Comparison of ENCODE assay signal across 18 cellular contexts in genomic region chr2:239236808-239237205, GRCh38.
A peak's percentile ranks its signal among the peaks of the same experiment; 100 is the strongest.
DNase-seq lines count a peak whose midpoint lies in the region; ATAC-seq, FAIRE-seq and TF ChIP-seq lines count a peak whose summit lies in the region.
"Had no signal": no experiment of that assay in that cellular context is flagged by ENCODE, and none has a peak within 500 bp of the region (broad histone marks: within the 10 kb centered on the region; RNA-seq: fewer than 3 reads in every experiment).

No MANE protein-coding gene starts in this region.

- H3K9ac ChIP-seq in K562 (ENCODE audit: insufficient read depth in 1 of 2, low read depth in 2 of 2, low read length in 2 of 2): no peak overlapping the region; a peak in 1 of 4 replicates
- H3K9ac ChIP-seq: KMS-11 had no signal

- no peaks in the 10 kb centered on the region for H3K36me3 ChIP-seq in K562 (ENCODE audit: control insufficient read depth, insufficient read depth, low read length)
- H3K36me3 ChIP-seq: colonic mucosa, vagina had no signal

- peaks cover 16% of the 10 kb centered on the region for H4K20me1 ChIP-seq in K562 (replicated peaks; ENCODE audit: control insufficient read depth, insufficient read depth, low read length)

- intact Hi-C loops in K562 (cut with micrococcal nuclease): no loop called here

- H3K27me3 ChIP-seq in HL-60 (ENCODE audit: insufficient read depth, poor library complexity, severe bottlenecking) (no peaks in the 10 kb centered on the region), K562 (ENCODE audit: control insufficient read depth in 2 of 2, insufficient read depth in 2 of 2, low read length in 2 of 2) (no peaks in the 10 kb centered on the region)
- H3K27me3 ChIP-seq: colonic mucosa, vagina had no signal

- H3K4me3 Mint-ChIP-seq in activated naive CD8-positive, alpha-beta T cell treated with anti-CD3 and anti-CD28 coated beads for 36 hours: no peak overlapping the region
- H3K4me3 Mint-ChIP-seq in type B pancreatic cell: no peak overlapping the region
- H3K4me3 Mint-ChIP-seq: activated T-helper 17 cell treated with anti-CD3 and anti-CD28 coated beads, Interleukin-2, amount 50 U/mL, for 72 hours had no signal

- DNase-seq in HL-60 (ENCODE audit: low read depth in 1 of 2, low spot score in 1 of 2) (peak in 1 of 2 experiments; percentile 73), NCI-H2107 treated with DMSO at 0.1 percent for 48 hours (lab: John Stamatoyannopoulos, UW; ENCODE audit: unreplicated experiment) (peak; percentile 61), K562 (ENCODE audit: extremely low read depth in 1 of 4, low spot score in 3 of 4) (no peak), superior temporal gyrus (ENCODE audit: extremely low spot score) (peak; percentile 73), type B pancreatic cell (ENCODE audit: extremely low spot score, unreplicated experiment) (no peak)
- no peak for DNase-seq in activated naive CD4-positive, alpha-beta T cell treated with anti-CD3 and anti-CD28 coated beads, Interleukin-2, amount 50 U/mL, for 72 hours (ENCODE audit: low spot score in 2 of 2)
- no peak for DNase-seq in activated naive CD8-positive, alpha-beta T cell treated with anti-CD3 and anti-CD28 coated beads for 36 hours
- DNase-seq: activated CD4-positive, alpha-beta T cell treated with anti-CD3 and anti-CD28 coated beads, Interleukin-2, amount 50 U/mL, for 4 hours; colonic mucosa; NCI-H1930; NCI-H82; occipital lobe; SHP77 had no signal

- H3K4me3 ChIP-seq in HL-60 (replicated peaks; ENCODE audit: insufficient read depth, low read length): peak overlapping the region; percentile 19
- H3K4me3 ChIP-seq in K562: no peak overlapping the region
- H3K4me3 ChIP-seq: colonic mucosa, vagina had no signal

- no peaks in the 10 kb centered on the region for H3K27me3 Mint-ChIP-seq in activated naive CD8-positive, alpha-beta T cell treated with anti-CD3 and anti-CD28 coated beads for 36 hours
- H3K27me3 Mint-ChIP-seq in type B pancreatic cell: no peaks in the 10 kb centered on the region
- H3K27me3 Mint-ChIP-seq: activated T-helper 17 cell treated with anti-CD3 and anti-CD28 coated beads, Interleukin-2, amount 50 U/mL, for 72 hours had no signal

- TF ChIP-seq CTCF in HL-60 (IDR thresholded peaks at IDR 0.05; ENCODE audit: insufficient read depth, low read length) (no peak), K562 (IDR thresholded peaks at IDR 0.05 in 2 of 3, conservative IDR thresholded peaks at IDR 0.05 in 1 of 3; ENCODE audit: insufficient read depth in 2 of 3, low read depth in 1 of 3, low read length in 3 of 3) (no peak), type B pancreatic cell (conservative IDR thresholded peaks at IDR 0.05) (no peak)

- no peak for FAIRE-seq in K562 (lab: Jason Lieb, UNC)
- FAIRE-seq: GM12892, islet of Langerhans had no signal

- no peaks in the 10 kb centered on the region for H3K9me3 Mint-ChIP-seq in activated naive CD4-positive, alpha-beta T cell treated with anti-CD3 and anti-CD28 coated beads, Interleukin-2, amount 50 U/mL, for 72 hours
- H3K9me3 Mint-ChIP-seq in activated naive CD8-positive, alpha-beta T cell treated with anti-CD3 and anti-CD28 coated beads for 36 hours: no peaks in the 10 kb centered on the region
- no peaks in the 10 kb centered on the region for H3K9me3 Mint-ChIP-seq in type B pancreatic cell
- H3K9me3 Mint-ChIP-seq: activated T-helper 17 cell treated with anti-CD3 and anti-CD28 coated beads, Interleukin-2, amount 50 U/mL, for 72 hours had no signal

- H3K27ac Mint-ChIP-seq in activated naive CD4-positive, alpha-beta T cell treated with anti-CD3 and anti-CD28 coated beads, Interleukin-2, amount 50 U/mL, for 72 hours: no peak overlapping the region
- no peak overlapping the region for H3K27ac Mint-ChIP-seq in activated naive CD8-positive, alpha-beta T cell treated with anti-CD3 and anti-CD28 coated beads for 36 hours
- H3K27ac Mint-ChIP-seq in type B pancreatic cell: no peak overlapping the region
- H3K27ac Mint-ChIP-seq: activated T-helper 17 cell treated with anti-CD3 and anti-CD28 coated beads, Interleukin-2, amount 50 U/mL, for 72 hours had no signal

- H3K27ac ChIP-seq in HL-60 (replicated peaks) (peak overlapping the region; percentile 94), K562 (ENCODE audit: extremely low read depth, low read depth, low read length) (no peak overlapping the region)
- H3K27ac ChIP-seq: colonic mucosa, KMS-11, vagina had no signal

- H3K4me1 ChIP-seq in K562 (replicated peaks in 1 of 2; ENCODE audit: control insufficient read depth in 2 of 2, insufficient read depth in 2 of 2, low read length in 2 of 2): peaks cover 17 to 25% of the 10 kb centered on the region in 2 experiments; a peak in 4 of 5 replicates
- H3K4me1 ChIP-seq: colonic mucosa had no signal

- WGBS in K562 (ENCODE audit: insufficient coverage, low coverage, missing lambda C conversion rate): 31% methylated on average over 8 of the region's 9 CpGs

- no peak for TF ChIP-seq RAD21 in K562 (CRISPR knock-in tag; conservative IDR thresholded peaks at IDR 0.05 in 1 of 2, IDR thresholded peaks at IDR 0.05 in 1 of 2)

- in situ Hi-C loops in K562 (cut with MboI): no loop called here

- H3K36me3 Mint-ChIP-seq in activated naive CD4-positive, alpha-beta T cell treated with anti-CD3 and anti-CD28 coated beads, Interleukin-2, amount 50 U/mL, for 72 hours: peaks cover 4 to 5% of the 10 kb centered on the region in 2 donors
- no peaks in the 10 kb centered on the region for H3K36me3 Mint-ChIP-seq in activated naive CD8-positive, alpha-beta T cell treated with anti-CD3 and anti-CD28 coated beads for 36 hours
- H3K36me3 Mint-ChIP-seq in type B pancreatic cell: no peaks in the 10 kb centered on the region

- CTCF ChIA-PET in K562 (lab: Yijun Ruan, JAX; ENCODE audit: low intra/inter-chr PET ratio): no interaction called here

- peaks cover 45% of the 10 kb centered on the region for H3K4me1 Mint-ChIP-seq in activated naive CD8-positive, alpha-beta T cell treated with anti-CD3 and anti-CD28 coated beads for 36 hours
- peaks cover 14% of the 10 kb centered on the region for H3K4me1 Mint-ChIP-seq in type B pancreatic cell (ENCODE audit: unreplicated experiment)

- no peaks in the 10 kb centered on the region for H3K9me1 ChIP-seq in K562 (ENCODE audit: control insufficient read depth, insufficient read depth, low read length)

- TF ChIP-seq EP300 in K562 (IDR thresholded peaks at IDR 0.05; ENCODE audit: low read length): no peak

- H3K79me2 ChIP-seq in K562 (ENCODE audit: control insufficient read depth, insufficient read depth, low read length): peaks cover 4% of the 10 kb centered on the region; the same call in 2 of the 3 replicates

- no peaks in the 10 kb centered on the region for H3K9me3 ChIP-seq in K562 (replicated peaks; ENCODE audit: control insufficient read depth, insufficient read depth, low read depth, low read length)
- H3K9me3 ChIP-seq: colonic mucosa, vagina had no signal

- BruUV-seq in K562 (replicated peaks; lab: Mats Ljungman, UMichigan): no TSS peak

- POLR2A ChIA-PET in K562 (lab: Yijun Ruan, JAX): no interaction called here

- no peak for ATAC-seq in K562
- ATAC-seq in activated naive CD4-positive, alpha-beta T cell treated with anti-CD3 and anti-CD28 coated beads, Interleukin-2, amount 50 U/mL, for 72 hours: no peak
- ATAC-seq: activated T-helper 17 cell treated with anti-CD3 and anti-CD28 coated beads, Interleukin-2, amount 50 U/mL, for 72 hours had no signal

- no peak overlapping the region for H2AFZ ChIP-seq in K562 (ENCODE audit: low read depth, low read length)

- no peak for TF ChIP-seq POLR2A in K562 (conservative IDR thresholded peaks at IDR 0.05)

- H3K4me2 ChIP-seq in K562 (ENCODE audit: insufficient read depth, low read length): no peak overlapping the region

TF ChIP-seq in K562, 482 proteins besides CTCF, POLR2A, EP300 and RAD21:
- TF ChIP-seq ATF7 (IDR thresholded peaks at IDR 0.05) (no peak), SPI1 (IDR thresholded peaks at IDR 0.05; ENCODE audit: borderline replicate concordance, low read depth, low read length) (peak; percentile 55; the same call in 1 of the 2 replicates)

Comparison
In these comparisons a context has a peak if more than half of its experiments do, and no peak if none do; other contexts are left out.
1. DNase-seq: peak in NCI-H2107 treated with DMSO at 0.1 percent for 48 hours (single experiment) and superior temporal gyrus (single experiment); none in K562 (0 of 4), activated naive CD4-positive, alpha-beta T cell treated with anti-CD3 and anti-CD28 coated beads, Interleukin-2, amount 50 U/mL, for 72 hours (0 of 2), activated naive CD8-positive, alpha-beta T cell treated with anti-CD3 and anti-CD28 coated beads for 36 hours (single experiment) and type B pancreatic cell (single experiment).